ENCODE assay signal across 8 cellular contexts in genomic region chr3:195269375-195270078, GRCh38. TPM values are rescaled to one million over a fixed set of nuclear protein-coding genes. Genes with fewer than 3 reads are reported as not detected.
DNase-seq lines count a peak whose midpoint lies in the region; ATAC-seq and TF ChIP-seq lines count a peak whose summit lies in the region.

No MANE protein-coding gene starts in this region.

- H3K9me3 Mint-ChIP-seq in CD14-positive monocyte (peaks cover 0 to 1% (median 0%) of the 10 kb centered on the region in 7 donors), MCF 10A (ENCODE audit: unreplicated experiment) (no peaks in the 10 kb centered on the region), naive B cell (no peaks in the 10 kb centered on the region)

- no peaks in the 10 kb centered on the region for H3K9me3 ChIP-seq in MG63

- peak overlapping the region; percentile 76 for H3K4me3 ChIP-seq in MG63

- ATAC-seq in naive B cell (ENCODE audit: low read depth in 2 of 2) = no peak
- ATAC-seq in HG02973 (IDR thresholded peaks at IDR 0.05; ENCODE audit: unreplicated experiment) = no peak

- H3K36me3 ChIP-seq in MG63 = peaks cover 20% of the 10 kb centered on the region

- H3K4me1 Mint-ChIP-seq in CD14-positive monocyte (peaks cover 31% of the 10 kb centered on the region), MCF 10A (ENCODE audit: insufficient read depth, unreplicated experiment) (peaks cover 28% of the 10 kb centered on the region), naive B cell (peaks cover 14 to 24% (median 23%) of the 10 kb centered on the region in 3 donors)

- CTCF ChIA-PET in MCF 10A (lab: Yijun Ruan, JAX) = interaction anchor here (0.6 to 8.3 kb wide), 24 partner anchors 8 to 596 kb away, joined by 3 to 154 read pairs (median 4); partner anchors contain the start of genes FAM43A and LSG1

- BruUV-seq in MCF 10A (replicated peaks; lab: Mats Ljungman, UMichigan) = TSS peak; percentile 12

- H3K36me3 Mint-ChIP-seq in CD14-positive monocyte (peaks cover 32 to 33% of the 10 kb centered on the region in 2 donors), MCF 10A (ENCODE audit: insufficient read depth, unreplicated experiment) (peaks cover 5% of the 10 kb centered on the region), naive B cell (no peaks in the 10 kb centered on the region)

- TF ChIP-seq CTCF in CD14-positive monocyte (IDR thresholded peaks at IDR 0.05) (no peak), MCF 10A (IDR thresholded peaks at IDR 0.05; ENCODE audit: unreplicated experiment) (no peak)

- peak overlapping the region; percentile 28 to 90 (median 78) for H3K27ac Mint-ChIP-seq in CD14-positive monocyte
- peak overlapping the region; percentile 42 for H3K27ac Mint-ChIP-seq in MCF 10A (ENCODE audit: low read depth, unreplicated experiment)
- H3K27ac Mint-ChIP-seq in naive B cell = peak overlapping the region in 3 of 6 donors; percentile 6 to 91 (median 72)

- H3K27me3 Mint-ChIP-seq in CD14-positive monocyte (ENCODE audit: low read depth in 3 of 3) = peaks cover 0 to 5% (median 0%) of the 10 kb centered on the region in 3 donors
- no peaks in the 10 kb centered on the region for H3K27me3 Mint-ChIP-seq in MCF 10A (ENCODE audit: insufficient read depth, unreplicated experiment)
- no peaks in the 10 kb centered on the region for H3K27me3 Mint-ChIP-seq in naive B cell

- H3K4me3 Mint-ChIP-seq in CD14-positive monocyte (peak overlapping the region; percentile 84 to 93), MCF 10A (ENCODE audit: unreplicated experiment) (peak overlapping the region; percentile 81), naive B cell (peak overlapping the region; percentile 78 to 91 (median 88))

- POLR2A ChIA-PET in MCF 10A (lab: Yijun Ruan, JAX) = interaction anchor here (0.7 to 3.1 kb wide), 11 partner anchors 11 to 596 kb away, joined by 3 to 54 read pairs (median 7); partner anchors contain the start of genes ACAP2, LSG1 and PPP1R2

- H3K27me3 ChIP-seq in MG63 = no peaks in the 10 kb centered on the region

- intact Hi-C loops in CD14-positive monocyte (cut with micrococcal nuclease) (loop anchor here (5.0 kb wide), 2 partner anchors 253 to 273 kb away; partner anchors contain the start of gene PPP1R2 (in 1 of the 2)), MCF 10A (cut with micrococcal nuclease) (no loop called here)

- no peak for DNase-seq in CD14-positive monocyte (ENCODE audit: low spot score)
- no peak for DNase-seq in MG63
- DNase-seq in MCF 10A (ENCODE audit: unreplicated experiment) = no peak
- no peak for DNase-seq in naive B cell
- no peak for DNase-seq in activated CD4-positive, CD25-positive, alpha-beta regulatory T cell treated with anti-CD3 and anti-CD28 coated beads, Interleukin-2, amount 50 U/mL, for 72 hours
- DNase-seq in amniotic stem cell (lab: John Stamatoyannopoulos, UW) = no peak
- DNase-seq in ureter (ENCODE audit: low spot score) = no peak

RNA-seq across cellular contexts. Expression of gene XXYLT1, which starts 1.4 kb away (rescaled TPM):
- polyA plus RNA-seq in CD14-positive monocyte (10 to 100 TPM; 11.8 to 13.5 TPM), naive B cell (ENCODE audit: low read depth in 6 of 6) (1 to 10 TPM in 5 of 6 donors, not detected in 1; 1.7 to 3.7 (median 3.6) TPM)
- 23.0 and 43.7 TPM in 2 replicates for total RNA-seq in MG63 (2014; rRNA removed; shearing (Covaris generic); ENCODE audit: low replicate concordance)
- total RNA-seq in MCF 10A (2022) (10.0 and 10.9 TPM in 2 replicates), ureter (19.7 TPM)
